ENCODE assay signal across 20 cellular contexts in the genomic region with DNA sequence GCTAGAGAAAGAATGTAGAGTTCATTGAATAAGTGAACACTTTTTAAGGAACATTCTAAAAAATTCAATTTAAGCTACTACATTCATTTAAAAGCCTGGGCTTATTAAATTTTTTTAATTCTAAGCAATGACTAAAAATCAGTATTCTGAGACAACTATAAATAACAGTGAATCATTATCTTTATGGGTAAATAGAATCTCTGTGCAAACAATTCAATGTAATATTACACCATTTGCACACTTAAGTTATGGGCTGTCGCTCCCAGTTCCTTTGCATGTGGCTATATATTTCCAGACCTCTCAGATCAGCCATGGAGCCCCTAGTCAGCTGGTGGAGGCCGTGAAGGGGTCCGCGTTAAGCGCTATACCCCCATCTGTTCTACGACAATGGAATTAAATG.
"Had no signal": no experiment of that assay in that cellular context is flagged by ENCODE, and none has a peak within 500 bp of the region (broad histone marks: within the 10 kb centered on the region; RNA-seq: fewer than 3 reads in every experiment).

No MANE protein-coding gene starts in this region.

- ATAC-seq: activated CD8-positive, alpha-beta memory T cell treated with anti-CD3 and anti-CD28 coated beads, Interleukin-2, amount 10 ng/mL, durations not matched to agents 7 days and 5 days; left colon; natural killer cell treated with Interleukin-12 subunit alpha and Interleukin-12 subunit beta and Interleukin-15 and Interleukin-18, amount 100 ng/mL, for 72 hours; stimulated activated naive B cell treated with anti-CD40 and anti-IgM and Interleukin-4, amounts not matched to agents 10 μg/mL and 1 μg/mL and 100 μg/mL, for 72 hours had no signal

- H3K27ac ChIP-seq: cardiac muscle cell, spleen, thoracic aorta, WERI-Rb-1 had no signal

- H3K36me3 ChIP-seq: cardiac muscle cell, spleen, thoracic aorta, WERI-Rb-1 had no signal

- H3K4me3 ChIP-seq: cardiac muscle cell, spleen, thoracic aorta had no signal

- DNase-seq: activated CD4-positive, alpha-beta memory T cell treated with anti-CD3 and anti-CD28 coated beads, Interleukin-2, amount 10 ng/mL, durations not matched to agents 7 days and 5 days; activated CD4-positive, alpha-beta T cell treated with anti-CD3 and anti-CD28 coated beads for 4 hours; activated CD8-positive, alpha-beta memory T cell treated with anti-CD3 and anti-CD28 coated beads, Interleukin-2, amount 10 ng/mL, durations not matched to agents 7 days and 5 days; activated naive CD4-positive, alpha-beta T cell treated with Interleukin-2 at 50 U/mL for 16 hours; activated naive CD8-positive, alpha-beta T cell treated with anti-CD3 and anti-CD28 coated beads, Interleukin-2, amount 10 ng/mL, durations not matched to agents 7 days and 5 days; amygdala; dermis blood vessel endothelial cell; effector memory CD4-positive, alpha-beta T cell; islet precursor cell; left colon; nucleus accumbens; posterior cingulate gyrus; spleen; stimulated activated CD4-positive, alpha-beta T cell treated with anti-CD3 and anti-CD28 coated beads, Interleukin-4, amount 100 ng/mL, for 4 hours; stimulated activated naive B cell treated with anti-CD40 and anti-IgM and Interleukin-4, amounts not matched to agents 10 μg/mL and 1 μg/mL and 100 μg/mL, for 72 hours; T-helper 2 cell; WERI-Rb-1 had no signal

- H3K4me1 ChIP-seq: spleen had no signal

- H3K9me3 ChIP-seq: thoracic aorta had no signal

- H3K27me3 ChIP-seq: cardiac muscle cell, spleen had no signal
